1 cellular context compared by ENCODE assay signal in the genomic region with DNA sequence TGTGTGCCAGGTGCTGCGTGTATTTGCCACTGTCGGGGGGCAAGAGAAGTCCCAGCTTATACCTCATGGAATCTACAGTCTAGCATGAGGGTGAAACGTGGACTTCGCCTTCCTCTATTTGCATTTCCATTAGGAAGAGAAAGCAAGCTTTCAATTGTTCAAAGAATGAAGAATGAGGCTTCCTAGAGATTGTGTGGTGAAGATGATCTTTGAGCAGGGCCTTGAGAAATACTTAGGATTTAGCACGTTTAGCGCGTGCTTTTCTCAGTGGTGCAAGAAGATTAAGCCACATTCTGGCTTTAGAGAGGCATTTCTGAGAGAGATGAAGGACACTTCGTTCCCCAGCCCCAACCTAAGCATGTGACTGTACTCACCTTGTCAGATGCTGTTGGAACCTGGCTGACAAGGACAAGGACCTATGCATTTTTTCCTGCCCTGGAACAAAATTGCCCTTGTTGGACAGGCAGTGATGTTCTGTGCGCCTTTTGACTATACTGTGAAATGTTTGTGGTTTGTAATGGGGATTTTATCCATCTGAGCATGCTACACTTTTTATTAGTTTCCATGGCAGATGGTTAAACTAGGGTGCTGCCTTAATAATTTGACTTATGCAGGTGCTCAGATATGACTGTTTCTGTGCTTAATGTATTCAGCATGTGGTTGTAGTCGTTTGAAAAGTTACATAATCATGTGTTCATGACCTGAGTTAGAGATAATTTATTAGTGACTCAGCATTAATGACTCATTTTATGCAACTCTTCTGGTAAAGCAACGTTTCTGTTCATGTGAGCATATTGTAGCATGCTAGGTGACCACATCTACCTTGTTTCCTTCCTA.
TF ChIP-seq lines count a peak whose summit lies in the region.

No MANE protein-coding gene starts in this region.

TF ChIP-seq in HepG2, 621 proteins besides CTCF, POLR2A, EP300 and RAD21 (continued from another document and continues in another):
- TF ChIP-seq RELA (CRISPR knock-in tag; IDR thresholded peaks at IDR 0.05) (no peak), ATF1 (CRISPR knock-in tag; IDR thresholded peaks at IDR 0.05) (peak; percentile 52; the same call in 1 of the 2 replicates), SCMH1 (CRISPR knock-in tag; IDR thresholded peaks at IDR 0.05; ENCODE audit: borderline replicate concordance) (no peak), NCOR1 (IDR thresholded peaks at IDR 0.05; ENCODE audit: borderline replicate concordance, low read length) (peak; percentile 94), ZNF383 (CRISPR knock-in tag; IDR thresholded peaks at IDR 0.05; ENCODE audit: borderline replicate concordance) (no peak), NR2F1 (CRISPR knock-in tag; IDR thresholded peaks at IDR 0.05) (peak in 1 of 2 experiments; percentile 14; a peak in 1 of 4 replicates), ERF (CRISPR knock-in tag; IDR thresholded peaks at IDR 0.05) (peak; percentile 76; the same call in 1 of the 2 replicates), HDAC2 (CRISPR knock-in tag; IDR thresholded peaks at IDR 0.05) (peak; percentile 95), ZNF710 (CRISPR knock-in tag; IDR thresholded peaks at IDR 0.05; ENCODE audit: borderline replicate concordance) (peak; percentile 96), SMAD9 (CRISPR knock-in tag; IDR thresholded peaks at IDR 0.05) (no peak), DMAP1 (CRISPR knock-in tag; IDR thresholded peaks at IDR 0.05) (peak; percentile 95), NBN (conservative IDR thresholded peaks at IDR 0.05) (no peak), NR2F2 (IDR thresholded peaks at IDR 0.05; ENCODE audit: borderline replicate concordance, low read depth) (peak; percentile 63; the same call in 1 of the 2 replicates), ZFAT (CRISPR knock-in tag; conservative IDR thresholded peaks at IDR 0.05) (no peak), RFXAP (CRISPR knock-in tag; IDR thresholded peaks at IDR 0.05; ENCODE audit: borderline replicate concordance) (peak; percentile 82; the same call in 1 of the 2 replicates), NFIC (IDR thresholded peaks at IDR 0.05; ENCODE audit: low read length) (peak; percentile 91), NCOA2 (CRISPR knock-in tag; IDR thresholded peaks at IDR 0.05) (peak; percentile 94), ZBTB8A (CRISPR knock-in tag; IDR thresholded peaks at IDR 0.05; ENCODE audit: borderline replicate concordance, low read depth) (no peak), ZNF512B (CRISPR knock-in tag; IDR thresholded peaks at IDR 0.05; ENCODE audit: borderline replicate concordance) (no peak), TOE1 (CRISPR knock-in tag; IDR thresholded peaks at IDR 0.05) (no peak), MIXL1 (CRISPR knock-in tag; IDR thresholded peaks at IDR 0.05) (peak; percentile 96), YY1 (IDR thresholded peaks at IDR 0.05; ENCODE audit: insufficient read depth, insufficient replicate concordance, low read depth, low read length) (no peak), EZH2 (conservative IDR thresholded peaks at IDR 0.05; ENCODE audit: low read depth, low read length) (no peak), ZBTB21 (CRISPR knock-in tag; IDR thresholded peaks at IDR 0.05) (peak; percentile 59; the same call in 1 of the 2 replicates), TP53 (CRISPR knock-in tag; conservative IDR thresholded peaks at IDR 0.05) (0 out of 2 replicates have a peak, but pooled peaks have one; percentile 34), MIER2 (CRISPR knock-in tag; IDR thresholded peaks at IDR 0.05) (peak; percentile 71; the same call in 1 of the 2 replicates), SP1 (IDR thresholded peaks at IDR 0.05) (no peak), SP1 (CRISPR knock-in tag; IDR thresholded peaks at IDR 0.05) (peak; percentile 55; the same call in 1 of the 2 replicates), CBX5 (CRISPR knock-in tag; IDR thresholded peaks at IDR 0.05; ENCODE audit: borderline replicate concordance) (peak; percentile 71; the same call in 1 of the 2 replicates), NCOA1 (CRISPR knock-in tag; IDR thresholded peaks at IDR 0.05) (peak; percentile 78; the same call in 1 of the 2 replicates), RAD51 (IDR thresholded peaks at IDR 0.05; ENCODE audit: borderline replicate concordance) (no peak), RARA (CRISPR knock-in tag; IDR thresholded peaks at IDR 0.05) (peak; percentile 75), ZMYM2 (CRISPR knock-in tag; IDR thresholded peaks at IDR 0.05) (peak; percentile 81), ZNF446 (CRISPR knock-in tag; IDR thresholded peaks at IDR 0.05) (peak; percentile 79; the same call in 1 of the 2 replicates), SP5 (CRISPR knock-in tag; IDR thresholded peaks at IDR 0.05; ENCODE audit: borderline replicate concordance, low read depth) (peak; percentile 58), ZNF574 (CRISPR knock-in tag; IDR thresholded peaks at IDR 0.05) (peak; percentile 72), PAF1 (CRISPR knock-in tag; IDR thresholded peaks at IDR 0.05) (no peak), MAFK (conservative IDR thresholded peaks at IDR 0.05 in 1 of 2, IDR thresholded peaks at IDR 0.05 in 1 of 2; ENCODE audit: low read length in 2 of 2) (peak; percentile 98), STAG1 (CRISPR knock-in tag; IDR thresholded peaks at IDR 0.05) (peak; percentile 29; the same call in 1 of the 2 replicates), ZFP90 (CRISPR knock-in tag; IDR thresholded peaks at IDR 0.05; ENCODE audit: borderline replicate concordance) (peak; percentile 73; the same call in 1 of the 2 replicates), ZNF230 (CRISPR knock-in tag; IDR thresholded peaks at IDR 0.05) (peak; percentile 51), ASH2L (IDR thresholded peaks at IDR 0.05; ENCODE audit: insufficient read length, low read depth, low read length) (peak; percentile 91), AHR (CRISPR knock-in tag; IDR thresholded peaks at IDR 0.05) (no peak), SMC3 (IDR thresholded peaks at IDR 0.05; ENCODE audit: low read length) (peak; percentile 38; the same call in 1 of the 2 replicates), TOPORS (CRISPR knock-in tag; IDR thresholded peaks at IDR 0.05) (peak; percentile 70; the same call in 1 of the 2 replicates), MXI1 (IDR thresholded peaks at IDR 0.05; ENCODE audit: borderline replicate concordance, low read depth, low read length) (peak; percentile 65; the same call in 2 of the 3 replicates), ARNT (IDR thresholded peaks at IDR 0.05) (no peak), ZNF777 (CRISPR knock-in tag; IDR thresholded peaks at IDR 0.05) (peak; percentile 65), ZNF546 (CRISPR knock-in tag; conservative IDR thresholded peaks at IDR 0.05) (peak; percentile 65; the same call in 1 of the 2 replicates), GPBP1L1 (CRISPR knock-in tag; IDR thresholded peaks at IDR 0.05) (no peak), CBFB (CRISPR knock-in tag; IDR thresholded peaks at IDR 0.05) (peak; percentile 88; the same call in 1 of the 2 replicates), ZNF550 (CRISPR knock-in tag; IDR thresholded peaks at IDR 0.05; ENCODE audit: borderline replicate concordance) (no peak), ZSCAN31 (CRISPR knock-in tag; IDR thresholded peaks at IDR 0.05; ENCODE audit: low read depth) (peak; percentile 91)
- TF ChIP-seq, protein P1, sequence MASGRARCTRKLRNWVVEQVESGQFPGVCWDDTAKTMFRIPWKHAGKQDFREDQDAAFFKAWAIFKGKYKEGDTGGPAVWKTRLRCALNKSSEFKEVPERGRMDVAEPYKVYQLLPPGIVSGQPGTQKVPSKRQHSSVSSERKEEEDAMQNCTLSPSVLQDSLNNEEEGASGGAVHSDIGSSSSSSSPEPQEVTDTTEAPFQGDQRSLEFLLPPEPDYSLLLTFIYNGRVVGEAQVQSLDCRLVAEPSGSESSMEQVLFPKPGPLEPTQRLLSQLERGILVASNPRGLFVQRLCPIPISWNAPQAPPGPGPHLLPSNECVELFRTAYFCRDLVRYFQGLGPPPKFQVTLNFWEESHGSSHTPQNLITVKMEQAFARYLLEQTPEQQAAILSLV (CRISPR knock-in tag; IDR thresholded peaks at IDR 0.05; ENCODE audit: borderline replicate concordance) = peak; percentile 44; the same call in 1 of the 2 replicates
- TF ChIP-seq, protein P2, sequence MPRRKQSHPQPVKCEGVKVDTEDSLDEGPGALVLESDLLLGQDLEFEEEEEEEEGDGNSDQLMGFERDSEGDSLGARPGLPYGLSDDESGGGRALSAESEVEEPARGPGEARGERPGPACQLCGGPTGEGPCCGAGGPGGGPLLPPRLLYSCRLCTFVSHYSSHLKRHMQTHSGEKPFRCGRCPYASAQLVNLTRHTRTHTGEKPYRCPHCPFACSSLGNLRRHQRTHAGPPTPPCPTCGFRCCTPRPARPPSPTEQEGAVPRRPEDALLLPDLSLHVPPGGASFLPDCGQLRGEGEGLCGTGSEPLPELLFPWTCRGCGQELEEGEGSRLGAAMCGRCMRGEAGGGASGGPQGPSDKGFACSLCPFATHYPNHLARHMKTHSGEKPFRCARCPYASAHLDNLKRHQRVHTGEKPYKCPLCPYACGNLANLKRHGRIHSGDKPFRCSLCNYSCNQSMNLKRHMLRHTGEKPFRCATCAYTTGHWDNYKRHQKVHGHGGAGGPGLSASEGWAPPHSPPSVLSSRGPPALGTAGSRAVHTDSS (CRISPR knock-in tag; conservative IDR thresholded peaks at IDR 0.05) = no peak
- TF ChIP-seq, protein P3, sequence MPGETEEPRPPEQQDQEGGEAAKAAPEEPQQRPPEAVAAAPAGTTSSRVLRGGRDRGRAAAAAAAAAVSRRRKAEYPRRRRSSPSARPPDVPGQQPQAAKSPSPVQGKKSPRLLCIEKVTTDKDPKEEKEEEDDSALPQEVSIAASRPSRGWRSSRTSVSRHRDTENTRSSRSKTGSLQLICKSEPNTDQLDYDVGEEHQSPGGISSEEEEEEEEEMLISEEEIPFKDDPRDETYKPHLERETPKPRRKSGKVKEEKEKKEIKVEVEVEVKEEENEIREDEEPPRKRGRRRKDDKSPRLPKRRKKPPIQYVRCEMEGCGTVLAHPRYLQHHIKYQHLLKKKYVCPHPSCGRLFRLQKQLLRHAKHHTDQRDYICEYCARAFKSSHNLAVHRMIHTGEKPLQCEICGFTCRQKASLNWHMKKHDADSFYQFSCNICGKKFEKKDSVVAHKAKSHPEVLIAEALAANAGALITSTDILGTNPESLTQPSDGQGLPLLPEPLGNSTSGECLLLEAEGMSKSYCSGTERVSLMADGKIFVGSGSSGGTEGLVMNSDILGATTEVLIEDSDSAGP (CRISPR knock-in tag; IDR thresholded peaks at IDR 0.05; ENCODE audit: borderline replicate concordance) = no peak
